Comparison of ENCODE assay signal across 8 cellular contexts in the genomic region with DNA sequence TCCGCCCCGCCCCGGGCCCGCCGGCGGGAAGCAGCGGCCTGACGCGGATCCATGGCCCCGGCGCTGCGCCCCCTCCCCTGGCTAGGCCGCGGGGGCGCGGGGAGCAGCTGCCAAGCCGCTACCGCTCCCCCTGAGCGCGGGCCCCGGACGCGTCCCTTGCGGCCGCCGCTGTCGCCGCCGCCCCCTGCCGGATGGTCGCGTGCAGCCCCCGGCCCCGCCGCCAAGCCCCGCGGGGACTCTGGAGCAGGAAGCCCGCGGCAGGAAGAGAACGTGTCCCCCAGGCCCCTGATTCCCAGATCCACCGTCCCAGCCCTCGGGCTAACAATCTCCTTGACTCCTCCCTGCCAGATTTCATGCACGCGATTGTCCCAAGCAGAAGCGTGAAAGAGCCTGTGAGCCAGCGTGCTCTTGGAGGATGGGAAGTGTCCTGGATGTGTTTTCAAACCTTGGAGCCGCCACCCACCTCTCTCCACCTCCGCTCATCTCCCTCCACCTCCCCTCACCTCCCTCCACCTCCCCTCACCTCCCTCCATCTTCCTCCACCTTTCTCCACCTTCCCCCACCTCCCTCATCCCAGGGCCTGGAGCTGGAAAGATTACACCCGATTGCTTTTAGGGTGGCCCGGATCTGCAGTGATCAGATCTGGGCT. TPM values are rescaled to one million over a fixed set of nuclear protein-coding genes. Genes with fewer than 3 reads are reported as not detected.
DNase-seq lines count a peak whose midpoint lies in the region; ATAC-seq, FAIRE-seq and TF ChIP-seq lines count a peak whose summit lies in the region.

No MANE protein-coding gene starts in this region.

- CTCF ChIA-PET in endothelial cell of umbilical vein (lab: Charles Lee): interaction anchor here (0.7 to 1.8 kb wide), 7 partner anchors 66 to 310 kb away, joined by 3 to 7 read pairs (median 4); a partner anchor contains a TSS

- ATAC-seq in mucosa of descending colon (peak; percentile 73), HG02840 (IDR thresholded peaks at IDR 0.05; ENCODE audit: low FRiP score, unreplicated experiment) (no peak)

- H3K4me3 ChIP-seq in GM08714 (ENCODE audit: low read length): peak overlapping the region; percentile 59; the same call in 1 of the 2 replicates
- peak overlapping the region; percentile 73 for H3K4me3 ChIP-seq in H7 (ENCODE audit: insufficient read depth, low read depth, low read length)
- H3K4me3 ChIP-seq in endothelial cell of umbilical vein (replicated peaks in 1 of 3; ENCODE audit: insufficient read depth in 1 of 3, low read depth in 1 of 3, low read length in 3 of 3): peak overlapping the region; percentile 38 to 47 (median 44)
- peak overlapping the region; percentile 23 for H3K4me3 ChIP-seq in mucosa of descending colon

- H3K79me2 ChIP-seq in endothelial cell of umbilical vein (ENCODE audit: control insufficient read depth, insufficient read depth, low read length): no peaks in the 10 kb centered on the region

- FAIRE-seq in endothelial cell of umbilical vein (lab: Jason Lieb, UNC): peak; percentile 49

- peak overlapping the region; percentile 64 for H3K27ac ChIP-seq in endothelial cell of umbilical vein (ENCODE audit: insufficient read depth, low read depth, low read length)

- H3K9me1 ChIP-seq in endothelial cell of umbilical vein (replicated peaks; ENCODE audit: control insufficient read depth, extremely low read depth, insufficient read depth, low read length): no peaks in the 10 kb centered on the region

- peak; percentile 18 for TF ChIP-seq POLR2A in endothelial cell of umbilical vein (IDR thresholded peaks at IDR 0.05; ENCODE audit: low read depth, low read length)

- no peaks in the 10 kb centered on the region for H3K9me3 ChIP-seq in endothelial cell of umbilical vein (replicated peaks; ENCODE audit: control insufficient read depth, insufficient read depth, low read length)
- no peaks in the 10 kb centered on the region for H3K9me3 ChIP-seq in mucosa of descending colon

- H3K4me2 ChIP-seq in endothelial cell of umbilical vein (ENCODE audit: insufficient read depth, low read length): peak overlapping the region; percentile 60

- H4K20me1 ChIP-seq in endothelial cell of umbilical vein (replicated peaks; ENCODE audit: control insufficient read depth, extremely low read depth, insufficient read depth, low read length): no peaks in the 10 kb centered on the region

- TF ChIP-seq CTCF in endothelial cell of umbilical vein (IDR thresholded peaks at IDR 0.05; ENCODE audit: extremely low read depth in 1 of 2, insufficient read depth in 1 of 2, low read depth in 1 of 2, low read length in 2 of 2) (peak in 1 of 2 donors; percentile 21), mucosa of descending colon (IDR thresholded peaks at IDR 0.05) (peak; percentile 28)

- H3K27me3 ChIP-seq in H7 (ENCODE audit: control insufficient read depth, insufficient read depth, low read length) (no peaks in the 10 kb centered on the region), endothelial cell of umbilical vein (ENCODE audit: control insufficient read depth in 2 of 2, insufficient read depth in 2 of 2, low read length in 2 of 2) (no peaks in the 10 kb centered on the region)

- dilution Hi-C loops in endothelial cell of umbilical vein (cut with MboI; ENCODE audit: extremely low pct_ligation_motif_present, low sequenced_read_pairs): no loop called here

- H3K36me3 ChIP-seq in H7 (replicated peaks; ENCODE audit: control insufficient read depth, insufficient read depth, low read length): no peaks in the 10 kb centered on the region
- H3K36me3 ChIP-seq in endothelial cell of umbilical vein (ENCODE audit: control insufficient read depth in 2 of 2, extremely low read depth in 1 of 2, insufficient read depth in 2 of 2, low read length in 2 of 2): no peaks in the 10 kb centered on the region
- H3K36me3 ChIP-seq in mucosa of descending colon (ENCODE audit: low read depth): no peaks in the 10 kb centered on the region

- H2AFZ ChIP-seq in endothelial cell of umbilical vein (ENCODE audit: low read depth, low read length): peak overlapping the region; percentile 98

- H3K9ac ChIP-seq in endothelial cell of umbilical vein (replicated peaks; ENCODE audit: extremely low read depth, insufficient read depth, low read length): peak overlapping the region; percentile 78

- POLR2A ChIA-PET in endothelial cell of umbilical vein (lab: Charles Lee): interaction anchor here (0.6 to 0.7 kb wide), 2 partner anchors 230 to 391 kb away, joined by 7 to 9 read pairs; no protein-coding TSS in a partner anchor

- BruUV-seq in endothelial cell of umbilical vein (replicated peaks; lab: Mats Ljungman, UMichigan): no TSS peak

- H3K4me1 ChIP-seq in endothelial cell of umbilical vein (ENCODE audit: control insufficient read depth, extremely low read depth, insufficient read depth, low read length): peaks cover 8% of the 10 kb centered on the region
- H3K4me1 ChIP-seq in mucosa of descending colon (ENCODE audit: low read depth): no peaks in the 10 kb centered on the region

- intact Hi-C loops in endothelial cell of umbilical vein (cut with micrococcal nuclease): loop anchor here (1.0 to 2.0 kb wide), 4 partner anchors 64 to 310 kb away; a partner anchor contains a TSS
- intact Hi-C loops in mucosa of descending colon (cut with DNase I, micrococcal nuclease): loop anchor here in 1 of 2 donors (5.0 kb wide), 1 partner anchor 231 kb away; a partner anchor contains a TSS

- no peak for DNase-seq in H7
- DNase-seq in NCI-H1930 (lab: John Stamatoyannopoulos, UW): peak; percentile 15 to 32
- DNase-seq in activated T-cell treated with anti-CD3 and anti-CD28 coated beads for 24 hours (ENCODE audit: low read depth): peak; percentile 18
- DNase-seq in endothelial cell of umbilical vein (ENCODE audit: low read depth, low spot score): peak; percentile 31
- DNase-seq in mucosa of descending colon: peak in 2 of 3 donors; percentile 48 to 70
- DNase-seq in stimulated activated naive CD4-positive, alpha-beta T cell (lab: John Stamatoyannopoulos, UW): peak; percentile 10 to 59 (median 48)

TF ChIP-seq in endothelial cell of umbilical vein, 7 proteins besides CTCF, POLR2A, EP300 and RAD21:
- TF ChIP-seq POLR2AphosphoS5 (IDR thresholded peaks at IDR 0.05; ENCODE audit: insufficient read depth, low read depth, low read length): peak; percentile 63
- TF ChIP-seq MYC (IDR thresholded peaks at IDR 0.05; ENCODE audit: low read depth, low read length): no peak
- TF ChIP-seq, protein P1, sequence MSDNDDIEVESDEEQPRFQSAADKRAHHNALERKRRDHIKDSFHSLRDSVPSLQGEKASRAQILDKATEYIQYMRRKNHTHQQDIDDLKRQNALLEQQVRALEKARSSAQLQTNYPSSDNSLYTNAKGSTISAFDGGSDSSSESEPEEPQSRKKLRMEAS (IDR thresholded peaks at IDR 0.05; ENCODE audit: insufficient read depth, insufficient read length): no peak

RNA-seq across cellular contexts. Expression of a gene that starts 0.4 kb away (rescaled TPM):
- 12.5 and 13.4 TPM in 2 replicates for total RNA-seq in H7 (2014; rRNA removed; shearing (Covaris generic))
- total RNA-seq in endothelial cell of umbilical vein: 24.2 and 27.0 TPM in 2 replicates
- polyA plus RNA-seq in endothelial cell of umbilical vein: 12.7 and 22.0 TPM in 2 replicates
- 18.6 and 25.6 TPM in 2 replicates for polyA plus RNA-seq in endothelial cell of umbilical vein (2011; cell fraction: cytosol; rRNA removed)
- polyA plus RNA-seq in endothelial cell of umbilical vein (2011; cell fraction: nucleus; rRNA removed): 14.6 and 26.8 TPM in 2 replicates
- polyA plus RNA-seq in endothelial cell of umbilical vein (2012): 20.5 and 20.7 TPM in 2 replicates
- polyA minus RNA-seq in endothelial cell of umbilical vein: 15.0 and 18.9 TPM in 2 replicates
- 2.2 TPM for polyA minus RNA-seq in endothelial cell of umbilical vein (2011; cell fraction: cytosol; rRNA and poly(A)+ RNA removed)
- polyA minus RNA-seq in endothelial cell of umbilical vein (2011; cell fraction: nucleus; rRNA and poly(A)+ RNA removed): 5.6 and 7.4 TPM in 2 replicates
- total RNA-seq in mucosa of descending colon: 10 to 100 TPM in 1 of 3 donors, 1 to 10 TPM in 2; 6.1 to 11.9 (median 6.9) TPM

Comparison
In these comparisons a context has a peak if more than half of its experiments do, and no peak if none do; other contexts are left out.
1. H3K4me3 ChIP-seq: peak in every context shown above with its lines; median percentile 73 in H7; 59 in GM08714; 44 in endothelial cell of umbilical vein; 23 in mucosa of descending colon.